34 cellular contexts compared by ENCODE assay signal in the genomic region with DNA sequence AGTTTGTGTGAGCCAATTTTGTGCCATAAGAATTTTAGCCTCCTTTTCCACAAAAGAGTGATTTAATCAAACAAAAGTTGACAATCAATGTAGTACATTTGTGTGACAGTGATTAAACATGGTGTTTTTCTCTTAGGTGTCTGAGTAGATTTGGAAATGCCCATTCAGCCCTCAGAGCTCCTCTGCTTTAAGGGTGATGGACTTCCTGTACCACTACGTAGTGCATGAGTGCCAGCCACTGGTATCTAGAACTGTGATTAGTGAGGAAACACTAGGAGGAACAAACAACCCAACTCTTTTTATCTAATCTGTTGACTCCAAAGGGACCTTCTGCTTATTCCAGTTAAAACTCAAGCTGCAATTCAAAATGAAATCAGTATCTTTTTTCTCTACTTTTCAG.
"Had no signal": no experiment of that assay in that cellular context is flagged by ENCODE, and none has a peak within 500 bp of the region (broad histone marks: within the 10 kb centered on the region; RNA-seq: fewer than 3 reads in every experiment).

No MANE protein-coding gene starts in this region.

- H3K36me3 Mint-ChIP-seq: activated naive CD4-positive, alpha-beta T cell treated with anti-CD3 and anti-CD28 coated beads, Interleukin-2, amount 50 U/mL, for 72 hours; T-cell had no signal

- H3K4me1 ChIP-seq: ascending aorta, body of pancreas had no signal

- H3K9me3 Mint-ChIP-seq: activated CD4-positive, alpha-beta memory T cell treated with anti-CD3 and anti-CD28 coated beads, Interleukin-2, amount 10 ng/mL, durations not matched to agents 7 days and 5 days; activated T-cell treated with anti-CD3 and anti-CD28 coated beads, Interleukin-2, amount 50 U/mL, for 24 hours; activated T-helper 2 cell treated with anti-CD3 and anti-CD28 coated beads, Interferon-gamma antibody, Interleukin-2, Interleukin-4, amounts not matched to agents 10 μg/mL and 5 μg/mL and 100 μg/mL, durations not matched to agents 14 hours and 24 hours and 36 hours had no signal

- H3K4me1 Mint-ChIP-seq: activated CD4-positive, alpha-beta memory T cell treated with anti-CD3 and anti-CD28 coated beads, Interleukin-2, amount 10 ng/mL, durations not matched to agents 7 days and 5 days; T-cell had no signal

- H3K27ac ChIP-seq: ascending aorta, body of pancreas, VCaP had no signal

- H3K9me3 ChIP-seq: ascending aorta, body of pancreas had no signal

- ATAC-seq: activated naive CD4-positive, alpha-beta T cell treated with anti-CD3 and anti-CD28 coated beads, Interleukin-2, amount 50 U/mL, for 72 hours; body of pancreas; Panc1; SK-N-SH treated with all-trans-retinoic acid at 6 μM for 48 hours had no signal

- H3K4me3 Mint-ChIP-seq: activated CD4-positive, alpha-beta memory T cell treated with anti-CD3 and anti-CD28 coated beads, Interleukin-2, amount 10 ng/mL, durations not matched to agents 7 days and 5 days; activated T-cell treated with anti-CD3 and anti-CD28 coated beads, Interleukin-2, amount 50 U/mL, for 24 hours; T-cell had no signal

- H3K36me3 ChIP-seq: ascending aorta had no signal

- H3K27ac Mint-ChIP-seq: activated CD4-positive, alpha-beta memory T cell treated with anti-CD3 and anti-CD28 coated beads, Interleukin-2, amount 10 ng/mL, durations not matched to agents 7 days and 5 days; activated naive CD4-positive, alpha-beta T cell treated with anti-CD3 and anti-CD28 coated beads, Interleukin-2, amount 50 U/mL, for 72 hours; activated T-cell treated with anti-CD3 and anti-CD28 coated beads, Interleukin-2, amount 50 U/mL, for 24 hours; activated T-helper 2 cell treated with anti-CD3 and anti-CD28 coated beads, Interferon-gamma antibody, Interleukin-2, Interleukin-4, amounts not matched to agents 10 μg/mL and 5 μg/mL and 100 μg/mL, durations not matched to agents 14 hours and 24 hours and 36 hours; T-cell had no signal

- DNase-seq: activated CD4-positive, alpha-beta memory T cell treated with anti-CD3 and anti-CD28 coated beads, Interleukin-2, amount 10 ng/mL, durations not matched to agents 7 days and 5 days; activated CD4-positive, alpha-beta T cell treated with anti-CD3 and anti-CD28 coated beads for 1 hour; activated CD4-positive, alpha-beta T cell treated with anti-CD3 and anti-CD28 coated beads for 48 hours; activated CD4-positive, CD25-positive, alpha-beta regulatory T cell; activated gamma-delta T cell; activated naive CD4-positive, alpha-beta T cell treated with Interleukin-2 at 50 U/mL for 16 hours; activated T-cell treated with anti-CD3 and anti-CD28 coated beads, Interleukin-2, amount 50 U/mL, for 24 hours; amniotic stem cell; body of pancreas; central memory CD4-positive, alpha-beta T cell; Kasumi-1; KG1; NCI-H1092 treated with DMSO at 0.1 percent for 48 hours; NCI-H1417; NCI-H146; NCI-H187; NCI-H2029 treated with DMSO at 0.1 percent for 48 hours; NCI-H2107; NCI-H2171; NCI-H226; NCI-H446 treated with DMSO at 0.1 percent for 48 hours; NCI-H524; NCI-H69; NCI-H82; SHP77 treated with DMSO at 0.1 percent for 48 hours; T-cell; T-helper 2 cell; T-helper 9 cell had no signal

- H3K27me3 ChIP-seq: ascending aorta, body of pancreas had no signal

- H3K4me3 ChIP-seq: ascending aorta, body of pancreas had no signal
